Comparison of ENCODE assay signal across 1 cellular context in genomic region chr6:52946301-52946700, GRCh38.
TF ChIP-seq lines count a peak whose summit lies in the region.

No MANE protein-coding gene starts in this region.

TF ChIP-seq in HepG2, 621 proteins besides CTCF, POLR2A, EP300 and RAD21:
- TF ChIP-seq GFI1 (CRISPR knock-in tag; IDR thresholded peaks at IDR 0.05; ENCODE audit: borderline replicate concordance) (0 out of 2 replicates have a peak, but pooled peaks have one; percentile 38), ZUFSP (CRISPR knock-in tag; IDR thresholded peaks at IDR 0.05; ENCODE audit: borderline replicate concordance) (no peak)
